ENCODE assay signal across 8 cellular contexts in genomic region chr7:101857358-101857794, GRCh38. TPM values are rescaled to one million over a fixed set of nuclear protein-coding genes. Genes with fewer than 3 reads are reported as not detected.
A peak's percentile ranks its signal among the peaks of the same experiment; 100 is the strongest.
DNase-seq lines count a peak whose midpoint lies in the region; ATAC-seq and TF ChIP-seq lines count a peak whose summit lies in the region.

No MANE protein-coding gene starts in this region.

- no peaks in the 10 kb centered on the region for H3K36me3 ChIP-seq in HCT116 (ENCODE audit: control insufficient read depth in 1 of 2, insufficient read depth in 2 of 2, low read length in 2 of 2)
- no peaks in the 10 kb centered on the region for H3K36me3 ChIP-seq in naive thymus-derived CD4-positive, alpha-beta T cell (ENCODE audit: control insufficient read depth in 2 of 3, insufficient read depth in 3 of 3, low read length in 3 of 3)
- no peaks in the 10 kb centered on the region for H3K36me3 ChIP-seq in HAP-1 (replicated peaks)

- no peak for TF ChIP-seq CTCF in GM13976 (IDR thresholded peaks at IDR 0.05; ENCODE audit: borderline replicate concordance, control extremely low read depth, extremely low read depth, insufficient read depth, missing control alignments)
- TF ChIP-seq CTCF in HCT116 (IDR thresholded peaks at IDR 0.05 in 2 of 3, conservative IDR thresholded peaks at IDR 0.05 in 1 of 3; ENCODE audit: borderline replicate concordance in 1 of 3, insufficient read depth in 1 of 3, low read depth in 2 of 3, low read length in 2 of 3) = no peak
- TF ChIP-seq CTCF in WTC11 (IDR thresholded peaks at IDR 0.05) = no peak

- peak overlapping the region; percentile 77 for H3K4me2 ChIP-seq in HCT116 (ENCODE audit: low read length)

- no TSS peak for BruUV-seq in HCT116 (replicated peaks; lab: Mats Ljungman, UMichigan)

- TF ChIP-seq POLR2A in HCT116 (IDR thresholded peaks at IDR 0.05; ENCODE audit: borderline replicate concordance, extremely low read depth, insufficient read depth, insufficient read length) = no peak

- H3K9me3 ChIP-seq in HCT116 (ENCODE audit: control insufficient read depth in 1 of 2, insufficient read depth in 1 of 2, low read depth in 1 of 2, low read length in 2 of 2) (no peaks in the 10 kb centered on the region), HAP-1 (no peaks in the 10 kb centered on the region)
- no peaks in the 10 kb centered on the region for H3K9me3 ChIP-seq in naive thymus-derived CD4-positive, alpha-beta T cell (ENCODE audit: control insufficient read depth in 2 of 3, low read length in 3 of 3)

- H3K4me3 Mint-ChIP-seq in WTC11 = no peak overlapping the region
- H3K4me3 Mint-ChIP-seq in naive thymus-derived CD4-positive, alpha-beta T cell = peak overlapping the region; percentile 92 to 100 (median 98)

- intact Hi-C loops in HCT116 (cut with micrococcal nuclease) = loop anchor here (2.0 to 10.0 kb wide), 2 partner anchors 25 to 377 kb away; no protein-coding TSS in a partner anchor
- intact Hi-C loops in naive thymus-derived CD4-positive, alpha-beta T cell (cut with micrococcal nuclease) = loop anchor here (1.0 kb wide), 3 partner anchors 42 to 169 kb away; no protein-coding TSS in a partner anchor

- no peak for TF ChIP-seq RAD21 in HCT116 (IDR thresholded peaks at IDR 0.05; ENCODE audit: low read depth)

- no peaks in the 10 kb centered on the region for H3K36me3 Mint-ChIP-seq in WTC11
- H3K36me3 Mint-ChIP-seq in naive thymus-derived CD4-positive, alpha-beta T cell = peaks cover 0 to 3% (median 0%) of the 10 kb centered on the region in 5 donors

- ATAC-seq in HCT116 (no peak), WTC11 (no peak)
- ATAC-seq in naive thymus-derived CD4-positive, alpha-beta T cell = no peak

- peak overlapping the region; percentile 60 for H3K9ac ChIP-seq in HCT116 (ENCODE audit: low read length)

- RAD21 ChIA-PET in HCT116 (lab: Charles Lee; ENCODE audit: low non-redundant PET in 1 of 2, low total read pairs in 2 of 2, uncharacterized antibody in 2 of 2, unreplicated experiment in 2 of 2) = interaction anchor here in 1 of 2 experiments (1.0 to 1.3 kb wide), 2 partner anchors 95 to 128 kb away, joined by 3 to 4 read pairs; no protein-coding TSS in a partner anchor

- POLR2A ChIA-PET in HCT116 (lab: Charles Lee) (no interaction called here), WTC11 (lab: Charles Lee) (interaction anchor here (0.6 kb wide), 1 partner anchor 71 kb away, joined by 3 read pairs; no protein-coding TSS in a partner anchor)
- POLR2A ChIA-PET in naive thymus-derived CD4-positive, alpha-beta T cell (lab: Charles Lee) = interaction anchor here (0.8 to 1.8 kb wide), 2 partner anchors 9 to 31 kb away, joined by 4 to 6 read pairs; no protein-coding TSS in a partner anchor

- H3K27me3 ChIP-seq in HCT116 (ENCODE audit: insufficient read depth, low read length) = no peaks in the 10 kb centered on the region
- no peaks in the 10 kb centered on the region for H3K27me3 ChIP-seq in naive thymus-derived CD4-positive, alpha-beta T cell (ENCODE audit: control insufficient read depth in 2 of 2, insufficient read depth in 2 of 2, low read length in 2 of 2)
- H3K27me3 ChIP-seq in HAP-1 (ENCODE audit: low read depth) = no peaks in the 10 kb centered on the region

- H3K27ac Mint-ChIP-seq in WTC11 = peak overlapping the region; percentile 85; the same call in 1 of the 2 replicates
- peak overlapping the region; percentile 60 to 97 (median 96) for H3K27ac Mint-ChIP-seq in naive thymus-derived CD4-positive, alpha-beta T cell

- CTCF ChIA-PET in HCT116 (lab: Charles Lee) (interaction anchor here (0.9 to 1.4 kb wide), 3 partner anchors 13 to 36 kb away, joined by 3 to 4 read pairs (median 3); no protein-coding TSS in a partner anchor), WTC11 (lab: Charles Lee) (interaction anchor here (0.9 to 1.3 kb wide), 4 partner anchors 12 to 52 kb away, joined by 3 to 5 read pairs (median 3); no protein-coding TSS in a partner anchor)
- CTCF ChIA-PET in naive thymus-derived CD4-positive, alpha-beta T cell (lab: Charles Lee) = interaction anchor here (1.0 kb wide), 1 partner anchor 114 kb away, joined by 4 read pairs; no protein-coding TSS in a partner anchor

- H3K9me2 ChIP-seq in HCT116 (ENCODE audit: insufficient read depth) = no peaks in the 10 kb centered on the region

- no peaks in the 10 kb centered on the region for H3K27me3 Mint-ChIP-seq in WTC11 (ENCODE audit: low read depth)
- H3K27me3 Mint-ChIP-seq in naive thymus-derived CD4-positive, alpha-beta T cell = peaks cover 0 to 3% (median 0%) of the 10 kb centered on the region in 5 donors

- DNase-seq in GM13976 (ENCODE audit: low spot score) = peak; percentile 63
- DNase-seq in HCT116 (ENCODE audit: low read depth, low spot score) = no peak
- no peak for DNase-seq in WTC11 (ENCODE audit: low spot score)
- DNase-seq in naive thymus-derived CD4-positive, alpha-beta T cell = no peak
- DNase-seq in HuH-7 (ENCODE audit: low spot score) = no peak
- no peak for DNase-seq in hepatic stellate cell (ENCODE audit: low spot score)
- DNase-seq in epidermal melanocyte (ENCODE audit: insufficient read length, low spot score) = no peak
- no peak for DNase-seq in HAP-1 (ENCODE audit: low spot score in 2 of 2)

- no peaks in the 10 kb centered on the region for H3K9me3 Mint-ChIP-seq in WTC11
- no peaks in the 10 kb centered on the region for H3K9me3 Mint-ChIP-seq in naive thymus-derived CD4-positive, alpha-beta T cell

- in situ Hi-C loops in GM13976 (cut with MboI; ENCODE audit: low sequenced_read_pairs, unreplicated experiment) = no loop called here
- in situ Hi-C loops in HAP-1 (cut with MboI; ENCODE audit: low sequenced_read_pairs) = no loop called here

- no peak overlapping the region for H2AFZ ChIP-seq in HCT116 (ENCODE audit: low read depth, low read length, poor library complexity, severe bottlenecking)

- peaks cover 6% of the 10 kb centered on the region; the same call in 1 of the 2 replicates for H4K20me1 ChIP-seq in HCT116 (ENCODE audit: insufficient read depth)

- H3K27ac ChIP-seq in HCT116 (ENCODE audit: low read depth, low read length) = peak overlapping the region; percentile 69
- H3K27ac ChIP-seq in naive thymus-derived CD4-positive, alpha-beta T cell (ENCODE audit: low read depth, low read length) = peak overlapping the region; percentile 75

- H3K4me3 ChIP-seq in HCT116 (replicated peaks in 1 of 2; ENCODE audit: low read depth in 1 of 2, low read length in 2 of 2) = peak overlapping the region; percentile 8 to 22; a peak in 2 of 4 replicates
- peak overlapping the region; percentile 76 for H3K4me3 ChIP-seq in naive thymus-derived CD4-positive, alpha-beta T cell (ENCODE audit: low read length)
- no peak overlapping the region for H3K4me3 ChIP-seq in HAP-1

- H3K4me1 ChIP-seq in HCT116 (ENCODE audit: control insufficient read depth in 1 of 2, insufficient read depth in 2 of 2, low read length in 2 of 2) = peaks cover 27 to 57% of the 10 kb centered on the region in 2 experiments
- H3K4me1 ChIP-seq in naive thymus-derived CD4-positive, alpha-beta T cell (ENCODE audit: control insufficient read depth in 2 of 2, insufficient read depth in 2 of 2, low read length in 2 of 2) = peaks cover 9 to 14% of the 10 kb centered on the region in 2 donors
- peaks cover 14% of the 10 kb centered on the region for H3K4me1 ChIP-seq in HAP-1

- H3K4me1 Mint-ChIP-seq in WTC11 = peaks cover 94% of the 10 kb centered on the region
- peaks cover 38 to 68% (median 53%) of the 10 kb centered on the region in 7 donors for H3K4me1 Mint-ChIP-seq in naive thymus-derived CD4-positive, alpha-beta T cell

- H3K79me2 ChIP-seq in HCT116 (ENCODE audit: insufficient read depth, low read length) = peaks cover 81% of the 10 kb centered on the region

TF ChIP-seq in HCT116, 20 proteins besides CTCF, POLR2A, EP300 and RAD21 (continues in another document):
- TF ChIP-seq EZH2phosphoT487 (IDR thresholded peaks at IDR 0.05; ENCODE audit: borderline replicate concordance) = no peak
- no peak for TF ChIP-seq CBX3 (IDR thresholded peaks at IDR 0.05; ENCODE audit: low read depth)
- no peak for TF ChIP-seq POLR2AphosphoS5 (IDR thresholded peaks at IDR 0.05; ENCODE audit: low read depth, low read length)
- no peak for TF ChIP-seq ZFX (IDR thresholded peaks at IDR 0.05)
- no peak for TF ChIP-seq SIN3A (IDR thresholded peaks at IDR 0.05; ENCODE audit: low read depth)

TF ChIP-seq in WTC11, 78 proteins besides CTCF, POLR2A, EP300 and RAD21:
- TF ChIP-seq AFF4 (CRISPR knock-in tag; IDR thresholded peaks at IDR 0.05; ENCODE audit: borderline replicate concordance) (no peak), FOXK1 (CRISPR knock-in tag; IDR thresholded peaks at IDR 0.05) (no peak), ELF4 (CRISPR knock-in tag; IDR thresholded peaks at IDR 0.05; ENCODE audit: low read depth) (no peak)

RNA-seq across cellular contexts. Expression of gene CUX1, which starts 40.0 kb away (rescaled TPM):
- total RNA-seq in HCT116 (2021; ENCODE audit: unreplicated experiment) (68.9 TPM), WTC11 (2021) (64.3 to 77.1 TPM (median 76.1 TPM) in 3 replicates)
- 74.9 and 75.9 TPM in 2 replicates for polyA plus RNA-seq in HCT116 (2012)
- 10 to 100 TPM; 29.6 to 81.6 (median 50.2) TPM for total RNA-seq in naive thymus-derived CD4-positive, alpha-beta T cell
- 10 to 100 TPM; 10.1 to 24.4 TPM for polyA plus RNA-seq in naive thymus-derived CD4-positive, alpha-beta T cell
